ENCODE assay signal across 15 cellular contexts in genomic region chr2:148978026-148978685, GRCh38.
DNase-seq lines count a peak whose midpoint lies in the region; TF ChIP-seq lines count a peak whose summit lies in the region.
"Had no signal": no experiment of that assay in that cellular context is flagged by ENCODE, and none has a peak within 500 bp of the region (broad histone marks: within the 10 kb centered on the region; RNA-seq: fewer than 3 reads in every experiment).

No MANE protein-coding gene starts in this region.

- no peaks in the 10 kb centered on the region for H3K4me1 Mint-ChIP-seq in activated CD4-positive, alpha-beta memory T cell treated with anti-CD3 and anti-CD28 coated beads, Interleukin-2, amount 10 ng/mL, durations not matched to agents 7 days and 5 days
- peaks cover 18% of the 10 kb centered on the region for H3K4me1 Mint-ChIP-seq in nephron progenitor cell

- H3K36me3 ChIP-seq in kidney epithelial cell (ENCODE audit: control insufficient read depth, insufficient read depth, low read length) = no peaks in the 10 kb centered on the region
- H3K36me3 ChIP-seq: left lung, sigmoid colon had no signal

- peak; percentile 9 for TF ChIP-seq CTCF in kidney epithelial cell (IDR thresholded peaks at IDR 0.05; ENCODE audit: insufficient read depth, low read length, poor library complexity, severe bottlenecking)
- no peak for TF ChIP-seq CTCF in nephron progenitor cell (IDR thresholded peaks at IDR 0.05)

- POLR2A ChIA-PET in HEK293T (lab: Yijun Ruan, JAX) = no interaction called here
- POLR2A ChIA-PET in activated CD4-positive, alpha-beta memory T cell treated with anti-CD3 and anti-CD28 coated beads, Interleukin-2, amount 10 ng/mL, durations not matched to agents 7 days and 5 days (lab: Charles Lee) = no interaction called here

- no peaks in the 10 kb centered on the region for H3K27me3 Mint-ChIP-seq in activated CD4-positive, alpha-beta memory T cell treated with anti-CD3 and anti-CD28 coated beads, Interleukin-2, amount 10 ng/mL, durations not matched to agents 7 days and 5 days
- no peaks in the 10 kb centered on the region for H3K27me3 Mint-ChIP-seq in nephron progenitor cell (ENCODE audit: low read depth, poor library complexity)
- H3K27me3 Mint-ChIP-seq: naive thymus-derived CD4-positive, alpha-beta T cell; stimulated activated naive B cell treated with anti-CD40 and anti-IgM and Interleukin-4, amounts not matched to agents 10 μg/mL and 1 μg/mL and 100 μg/mL, for 72 hours had no signal

- peak; percentile 25 for DNase-seq in ELF-1 (ENCODE audit: low read depth, low spot score)
- DNase-seq in HEK293T (ENCODE audit: extremely low spot score) = peak; percentile 15
- DNase-seq in SK-N-DZ (ENCODE audit: low spot score) = peak; percentile 18
- no peak for DNase-seq in kidney epithelial cell (ENCODE audit: low read depth)
- DNase-seq in SIG-M5 (lab: John Stamatoyannopoulos, UW) = no peak
- no peak for DNase-seq in activated CD4-positive, alpha-beta memory T cell treated with anti-CD3 and anti-CD28 coated beads, Interleukin-2, amount 10 ng/mL, durations not matched to agents 7 days and 5 days
- DNase-seq in nephron progenitor cell = no peak
- no peak for DNase-seq in posterior vena cava (ENCODE audit: low spot score)
- DNase-seq: activated CD8-positive, alpha-beta memory T cell treated with anti-CD3 and anti-CD28 coated beads for 24 hours; activated naive CD4-positive, alpha-beta T cell treated with Interleukin-2 at 50 U/mL for 16 hours; left lung; naive thymus-derived CD4-positive, alpha-beta T cell; sigmoid colon; stimulated activated CD4-positive, alpha-beta T cell treated with anti-CD3 and anti-CD28 coated beads, Interleukin-4, amount 100 ng/mL, for 4 hours; stimulated activated naive B cell treated with anti-CD40 and anti-IgM and Interleukin-4, amounts not matched to agents 10 μg/mL and 1 μg/mL and 100 μg/mL, for 72 hours had no signal

- no peak overlapping the region for H3K4me3 Mint-ChIP-seq in activated CD4-positive, alpha-beta memory T cell treated with anti-CD3 and anti-CD28 coated beads, Interleukin-2, amount 10 ng/mL, durations not matched to agents 7 days and 5 days
- H3K4me3 Mint-ChIP-seq in nephron progenitor cell = no peak overlapping the region
- H3K4me3 Mint-ChIP-seq: naive thymus-derived CD4-positive, alpha-beta T cell; stimulated activated naive B cell treated with anti-CD40 and anti-IgM and Interleukin-4, amounts not matched to agents 10 μg/mL and 1 μg/mL and 100 μg/mL, for 72 hours had no signal

- H3K4me3 ChIP-seq in kidney epithelial cell (ENCODE audit: low read depth, low read length) = no peak overlapping the region
- H3K4me3 ChIP-seq: left lung, sigmoid colon had no signal

- peaks cover 24% of the 10 kb centered on the region for H3K36me3 Mint-ChIP-seq in activated CD4-positive, alpha-beta memory T cell treated with anti-CD3 and anti-CD28 coated beads, Interleukin-2, amount 10 ng/mL, durations not matched to agents 7 days and 5 days (ENCODE audit: low read depth)
- peaks cover 40% of the 10 kb centered on the region for H3K36me3 Mint-ChIP-seq in nephron progenitor cell (ENCODE audit: low read depth)

- no peak overlapping the region for H3K27ac Mint-ChIP-seq in activated CD4-positive, alpha-beta memory T cell treated with anti-CD3 and anti-CD28 coated beads, Interleukin-2, amount 10 ng/mL, durations not matched to agents 7 days and 5 days
- no peak overlapping the region for H3K27ac Mint-ChIP-seq in nephron progenitor cell
- H3K27ac Mint-ChIP-seq: naive thymus-derived CD4-positive, alpha-beta T cell; stimulated activated naive B cell treated with anti-CD40 and anti-IgM and Interleukin-4, amounts not matched to agents 10 μg/mL and 1 μg/mL and 100 μg/mL, for 72 hours had no signal

- intact Hi-C loops in posterior vena cava (cut with DNase I) = no loop called here

- H3K9me3 Mint-ChIP-seq in activated CD4-positive, alpha-beta memory T cell treated with anti-CD3 and anti-CD28 coated beads, Interleukin-2, amount 10 ng/mL, durations not matched to agents 7 days and 5 days = no peaks in the 10 kb centered on the region
- H3K9me3 Mint-ChIP-seq in nephron progenitor cell = no peaks in the 10 kb centered on the region
- H3K9me3 Mint-ChIP-seq: naive thymus-derived CD4-positive, alpha-beta T cell; stimulated activated naive B cell treated with anti-CD40 and anti-IgM and Interleukin-4, amounts not matched to agents 10 μg/mL and 1 μg/mL and 100 μg/mL, for 72 hours had no signal

- H3K27me3 ChIP-seq in kidney epithelial cell (ENCODE audit: control insufficient read depth, insufficient read depth, low read length) = no peaks in the 10 kb centered on the region
- H3K27me3 ChIP-seq: left lung, sigmoid colon had no signal

- CTCF ChIA-PET in HEK293T (lab: Yijun Ruan, JAX) = interaction anchor here (0.6 kb wide), 1 partner anchor 1485 kb away, joined by 3 read pairs; no protein-coding TSS in a partner anchor
- CTCF ChIA-PET in activated CD4-positive, alpha-beta memory T cell treated with anti-CD3 and anti-CD28 coated beads, Interleukin-2, amount 10 ng/mL, durations not matched to agents 7 days and 5 days (lab: Charles Lee) = interaction anchor here (1.1 kb wide), 1 partner anchor 41 kb away, joined by 3 read pairs; no protein-coding TSS in a partner anchor

TF ChIP-seq in HEK293T, 16 proteins besides CTCF, POLR2A, EP300 and RAD21:
- TF ChIP-seq FOXK2 (IDR thresholded peaks at IDR 0.05) = no peak
- TF ChIP-seq SP1 (IDR thresholded peaks at IDR 0.05) = no peak
- TF ChIP-seq CTBP1 (IDR thresholded peaks at IDR 0.05; ENCODE audit: borderline replicate concordance) = no peak
- no peak for TF ChIP-seq NFRKB (IDR thresholded peaks at IDR 0.05)
- TF ChIP-seq TARDBP (IDR thresholded peaks at IDR 0.05) = no peak
- no peak for TF ChIP-seq ARNT (IDR thresholded peaks at IDR 0.05)
- TF ChIP-seq, protein P1, sequence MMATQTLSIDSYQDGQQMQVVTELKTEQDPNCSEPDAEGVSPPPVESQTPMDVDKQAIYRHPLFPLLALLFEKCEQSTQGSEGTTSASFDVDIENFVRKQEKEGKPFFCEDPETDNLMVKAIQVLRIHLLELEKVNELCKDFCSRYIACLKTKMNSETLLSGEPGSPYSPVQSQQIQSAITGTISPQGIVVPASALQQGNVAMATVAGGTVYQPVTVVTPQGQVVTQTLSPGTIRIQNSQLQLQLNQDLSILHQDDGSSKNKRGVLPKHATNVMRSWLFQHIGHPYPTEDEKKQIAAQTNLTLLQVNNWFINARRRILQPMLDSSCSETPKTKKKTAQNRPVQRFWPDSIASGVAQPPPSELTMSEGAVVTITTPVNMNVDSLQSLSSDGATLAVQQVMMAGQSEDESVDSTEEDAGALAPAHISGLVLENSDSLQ (IDR thresholded peaks at IDR 0.05) = no peak
- no peak for TF ChIP-seq ZNF384 (IDR thresholded peaks at IDR 0.05)
- TF ChIP-seq L3MBTL2 (conservative IDR thresholded peaks at IDR 0.05) = no peak
- TF ChIP-seq BHLHE40 (IDR thresholded peaks at IDR 0.05; ENCODE audit: borderline replicate concordance) = no peak

Comparison
In these comparisons a context has a peak if more than half of its experiments do, and no peak if none do; other contexts are left out.
1. DNase-seq: peak in ELF-1 (single experiment), HEK293T (single experiment) and SK-N-DZ (single experiment); none in kidney epithelial cell (single experiment), SIG-M5 (single experiment), activated CD4-positive, alpha-beta memory T cell treated with anti-CD3 and anti-CD28 coated beads, Interleukin-2, amount 10 ng/mL, durations not matched to agents 7 days and 5 days (single experiment), nephron progenitor cell (single experiment) and posterior vena cava (single experiment).